7 cellular contexts compared by ENCODE assay signal in genomic region chrX:24863779-24864178, GRCh38.
A peak's percentile ranks its signal among the peaks of the same experiment; 100 is the strongest.
DNase-seq lines count a peak whose midpoint lies in the region; ATAC-seq, FAIRE-seq and TF ChIP-seq lines count a peak whose summit lies in the region.
"Not testable (repeated sequence)": the region's sequence is repeated elsewhere in the genome, so short reads cannot be mapped to it uniquely, and the experiment has no call there.

No MANE protein-coding gene starts in this region.

- peaks cover 70% of the 10 kb centered on the region for H3K4me1 ChIP-seq in A549
- not testable (repeated sequence) for H3K4me1 ChIP-seq in HEK293 (ENCODE audit: control insufficient read depth, insufficient read depth, low read length); endodermal cell (ENCODE audit: control insufficient read depth, insufficient read depth, low read length); pancreas

- not testable (repeated sequence) for H3K27me3 Mint-ChIP-seq in WTC11 (ENCODE audit: low read depth); chondrocyte (ENCODE audit: low read depth); endodermal cell (ENCODE audit: insufficient read depth); nephron progenitor cell (ENCODE audit: low read depth, poor library complexity)

- not testable (repeated sequence) for DNase-seq in A549 (ENCODE audit: low read depth in 1 of 2, low spot score in 1 of 2); WTC11 (ENCODE audit: low spot score); chondrocyte (ENCODE audit: low spot score); endodermal cell; nephron progenitor cell; pancreas

- intact Hi-C loops in pancreas (cut with DNase I): not testable (repeated sequence)

- not testable (repeated sequence) for FAIRE-seq in A549 (lab: Jason Lieb, UNC)
- peak; percentile 77 for FAIRE-seq in pancreas (lab: Jason Lieb, UNC)

- H3K4me3 Mint-ChIP-seq in WTC11; chondrocyte (ENCODE audit: unreplicated experiment); endodermal cell; nephron progenitor cell: not testable (repeated sequence)

- H3K36me3 Mint-ChIP-seq in WTC11; chondrocyte (ENCODE audit: low read depth): not testable (repeated sequence)
- H3K36me3 Mint-ChIP-seq in endodermal cell (ENCODE audit: low read depth) (peaks cover 21% of the 10 kb centered on the region), nephron progenitor cell (ENCODE audit: low read depth) (peaks cover 34% of the 10 kb centered on the region)

- TF ChIP-seq RAD21 in A549 (conservative IDR thresholded peaks at IDR 0.05 in 1 of 2, IDR thresholded peaks at IDR 0.05 in 1 of 2): not testable (repeated sequence)

- H3K27me3 ChIP-seq in endodermal cell (ENCODE audit: control insufficient read depth, insufficient read depth, low read length, poor library complexity, severe bottlenecking); pancreas: not testable (repeated sequence)

- not testable (repeated sequence) for TF ChIP-seq POLR2A in A549 (IDR thresholded peaks at IDR 0.05; ENCODE audit: low read length)

- H3K27ac Mint-ChIP-seq in WTC11: peak overlapping the region; percentile 68; the same call in 1 of the 2 replicates
- H3K27ac Mint-ChIP-seq in chondrocyte (ENCODE audit: unreplicated experiment): peak overlapping the region; percentile 49
- peak overlapping the region; percentile 17 for H3K27ac Mint-ChIP-seq in endodermal cell
- peak overlapping the region; percentile 4 for H3K27ac Mint-ChIP-seq in nephron progenitor cell

- POLR2A ChIA-PET in A549 (lab: Yijun Ruan, JAX); HEK293 (lab: Yijun Ruan, JAX); WTC11 (lab: Charles Lee): not testable (repeated sequence)

- not testable (repeated sequence) for H3K4me3 ChIP-seq in A549; HEK293 (ENCODE audit: low read depth, low read length); endodermal cell (ENCODE audit: low read length); pancreas

- peak overlapping the region; percentile 85 to 89 for H3K27ac ChIP-seq in A549
- not testable (repeated sequence) for H3K27ac ChIP-seq in HEK293 (ENCODE audit: extremely low read depth, low read depth, low read length); endodermal cell (ENCODE audit: low read depth, low read length); pancreas

- WGBS in A549 (ENCODE audit: missing lambda C conversion rate): 95% methylated on average over 8 of the region's 8 CpGs
- WGBS in endodermal cell (ENCODE audit: insufficient coverage in 1 of 2, insufficient read length in 1 of 2), 2 experiments: 98% methylated on average over 7 of the region's 8 CpGs; no CpG with 5 or more reads in 1 of the 2 experiments
- WGBS in pancreas, 2 donors: 82 to 96% methylated on average over 8 of the region's 8 CpGs

- H3K4me2 ChIP-seq in A549: not testable (repeated sequence)

- ATAC-seq in A549, WTC11, pancreas: not testable (repeated sequence)

- not testable (repeated sequence) for TF ChIP-seq CTCF in A549 (IDR thresholded peaks at IDR 0.05); HEK293 (tag by site-specific recombination; IDR thresholded peaks at IDR 0.05); WTC11 (IDR thresholded peaks at IDR 0.05); chondrocyte (IDR thresholded peaks at IDR 0.05); endodermal cell (conservative IDR thresholded peaks at IDR 0.05); nephron progenitor cell (IDR thresholded peaks at IDR 0.05); pancreas (IDR thresholded peaks at IDR 0.05)

- H3K36me3 ChIP-seq in HEK293 (ENCODE audit: control insufficient read depth in 2 of 2, insufficient read depth in 1 of 2, low read length in 2 of 2); endodermal cell (ENCODE audit: control insufficient read depth, insufficient read depth, low read length); pancreas: not testable (repeated sequence)

- CTCF ChIA-PET in A549 (lab: Yijun Ruan, JAX) (interaction anchor here (0.8 kb wide), 1 partner anchor 492 kb away, joined by 3 read pairs; no protein-coding TSS in a partner anchor), HEK293 (lab: Yijun Ruan, JAX) (interaction anchor here (1.2 kb wide), 1 partner anchor 25 kb away, joined by 6 read pairs; no protein-coding TSS in a partner anchor), WTC11 (lab: Charles Lee) (interaction anchor here (1.6 kb wide), 1 partner anchor 25 kb away, joined by 5 read pairs; no protein-coding TSS in a partner anchor)

- H3K9ac ChIP-seq in endodermal cell (ENCODE audit: extremely low read depth, low read length, poor library complexity, severe bottlenecking): not testable (repeated sequence)

- H3K9me3 ChIP-seq in A549; HEK293 (ENCODE audit: control insufficient read depth, insufficient read depth, low read depth, low read length); endodermal cell (ENCODE audit: control insufficient read depth, low read length); pancreas: not testable (repeated sequence)

- H3K4me1 Mint-ChIP-seq in WTC11: not testable (repeated sequence)
- H3K4me1 Mint-ChIP-seq in chondrocyte (ENCODE audit: low read depth): peaks cover 44% of the 10 kb centered on the region
- H3K4me1 Mint-ChIP-seq in endodermal cell: peaks cover 13% of the 10 kb centered on the region
- H3K4me1 Mint-ChIP-seq in nephron progenitor cell: peaks cover 16% of the 10 kb centered on the region

- H3K9me3 Mint-ChIP-seq in WTC11; chondrocyte (ENCODE audit: low read depth); endodermal cell; nephron progenitor cell: not testable (repeated sequence)

- not testable (repeated sequence) for TF ChIP-seq EP300 in A549 (IDR thresholded peaks at IDR 0.05)

TF ChIP-seq in A549, 52 proteins besides CTCF, POLR2A, EP300 and RAD21:
- peak; percentile 62 for TF ChIP-seq ZC3H11A (IDR thresholded peaks at IDR 0.05)
TF ChIP-seq in A549: peak in this region for 1; not testable (repeated sequence) for 51.

TF ChIP-seq in HEK293, 187 proteins besides CTCF, POLR2A, EP300 and RAD21 (continues in another document):
- TF ChIP-seq ZNF266 (tag by site-specific recombination; IDR thresholded peaks at IDR 0.05; ENCODE audit: low read depth) (peak; percentile 67; the same call in 1 of the 2 replicates), ZNF664 (tag by site-specific recombination; IDR thresholded peaks at IDR 0.05) (0 out of 2 replicates have a peak, but pooled peaks have one; percentile 15)

Comparison
In these comparisons a context has a peak if more than half of its experiments do, and no peak if none do; other contexts are left out.
1. H3K27ac Mint-ChIP-seq: peak in every context shown above with its lines; median percentile 68 in WTC11; 49 in chondrocyte; 17 in endodermal cell; 4 in nephron progenitor cell.